ENCODE assay signal across 2 cellular contexts in the genomic region with DNA sequence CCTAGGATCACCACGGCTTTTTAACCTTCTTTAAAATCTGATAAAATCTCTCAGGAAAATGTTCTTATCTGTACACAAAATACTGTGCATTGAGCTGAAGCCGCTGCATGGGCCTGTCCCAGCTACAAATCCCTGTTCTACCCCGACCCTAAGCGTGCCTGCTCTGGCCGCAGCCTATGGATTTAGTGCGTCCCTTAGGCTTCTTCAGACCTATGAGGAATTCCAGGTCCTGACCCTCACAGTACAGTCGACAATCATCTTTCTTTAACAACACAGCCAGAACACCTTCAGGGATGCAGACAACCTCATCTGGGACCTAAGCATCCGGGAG.
TF ChIP-seq lines count a peak whose summit lies in the region.

No MANE protein-coding gene starts in this region.

TF ChIP-seq in GM23338, 12 proteins besides CTCF, POLR2A, EP300 and RAD21 (continues in another document):
- TF ChIP-seq, protein P1, sequence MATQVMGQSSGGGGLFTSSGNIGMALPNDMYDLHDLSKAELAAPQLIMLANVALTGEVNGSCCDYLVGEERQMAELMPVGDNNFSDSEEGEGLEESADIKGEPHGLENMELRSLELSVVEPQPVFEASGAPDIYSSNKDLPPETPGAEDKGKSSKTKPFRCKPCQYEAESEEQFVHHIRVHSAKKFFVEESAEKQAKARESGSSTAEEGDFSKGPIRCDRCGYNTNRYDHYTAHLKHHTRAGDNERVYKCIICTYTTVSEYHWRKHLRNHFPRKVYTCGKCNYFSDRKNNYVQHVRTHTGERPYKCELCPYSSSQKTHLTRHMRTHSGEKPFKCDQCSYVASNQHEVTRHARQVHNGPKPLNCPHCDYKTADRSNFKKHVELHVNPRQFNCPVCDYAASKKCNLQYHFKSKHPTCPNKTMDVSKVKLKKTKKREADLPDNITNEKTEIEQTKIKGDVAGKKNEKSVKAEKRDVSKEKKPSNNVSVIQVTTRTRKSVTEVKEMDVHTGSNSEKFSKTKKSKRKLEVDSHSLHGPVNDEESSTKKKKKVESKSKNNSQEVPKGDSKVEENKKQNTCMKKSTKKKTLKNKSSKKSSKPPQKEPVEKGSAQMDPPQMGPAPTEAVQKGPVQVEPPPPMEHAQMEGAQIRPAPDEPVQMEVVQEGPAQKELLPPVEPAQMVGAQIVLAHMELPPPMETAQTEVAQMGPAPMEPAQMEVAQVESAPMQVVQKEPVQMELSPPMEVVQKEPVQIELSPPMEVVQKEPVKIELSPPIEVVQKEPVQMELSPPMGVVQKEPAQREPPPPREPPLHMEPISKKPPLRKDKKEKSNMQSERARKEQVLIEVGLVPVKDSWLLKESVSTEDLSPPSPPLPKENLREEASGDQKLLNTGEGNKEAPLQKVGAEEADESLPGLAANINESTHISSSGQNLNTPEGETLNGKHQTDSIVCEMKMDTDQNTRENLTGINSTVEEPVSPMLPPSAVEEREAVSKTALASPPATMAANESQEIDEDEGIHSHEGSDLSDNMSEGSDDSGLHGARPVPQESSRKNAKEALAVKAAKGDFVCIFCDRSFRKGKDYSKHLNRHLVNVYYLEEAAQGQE (IDR thresholded peaks at IDR 0.05; ENCODE audit: unreplicated experiment) = no peak
- TF ChIP-seq JUNB (IDR thresholded peaks at IDR 0.05; ENCODE audit: unreplicated experiment) (no peak), CREB1 (CRISPR knock-in tag; IDR thresholded peaks at IDR 0.05; ENCODE audit: low read depth) (no peak), POLR2AphosphoS5 (IDR thresholded peaks at IDR 0.05; ENCODE audit: low read depth) (no peak), EZH2 (IDR thresholded peaks at IDR 0.05; ENCODE audit: low read depth, unreplicated experiment) (no peak), ZNF114 (CRISPR knock-in tag; IDR thresholded peaks at IDR 0.05) (no peak), EZH2phosphoT487 (IDR thresholded peaks at IDR 0.05; ENCODE audit: unreplicated experiment) (no peak), STAT1 (IDR thresholded peaks at IDR 0.05; ENCODE audit: unreplicated experiment) (no peak), NANOG (IDR thresholded peaks at IDR 0.05; ENCODE audit: borderline replicate concordance) (no peak)
- TF ChIP-seq, protein P2, sequence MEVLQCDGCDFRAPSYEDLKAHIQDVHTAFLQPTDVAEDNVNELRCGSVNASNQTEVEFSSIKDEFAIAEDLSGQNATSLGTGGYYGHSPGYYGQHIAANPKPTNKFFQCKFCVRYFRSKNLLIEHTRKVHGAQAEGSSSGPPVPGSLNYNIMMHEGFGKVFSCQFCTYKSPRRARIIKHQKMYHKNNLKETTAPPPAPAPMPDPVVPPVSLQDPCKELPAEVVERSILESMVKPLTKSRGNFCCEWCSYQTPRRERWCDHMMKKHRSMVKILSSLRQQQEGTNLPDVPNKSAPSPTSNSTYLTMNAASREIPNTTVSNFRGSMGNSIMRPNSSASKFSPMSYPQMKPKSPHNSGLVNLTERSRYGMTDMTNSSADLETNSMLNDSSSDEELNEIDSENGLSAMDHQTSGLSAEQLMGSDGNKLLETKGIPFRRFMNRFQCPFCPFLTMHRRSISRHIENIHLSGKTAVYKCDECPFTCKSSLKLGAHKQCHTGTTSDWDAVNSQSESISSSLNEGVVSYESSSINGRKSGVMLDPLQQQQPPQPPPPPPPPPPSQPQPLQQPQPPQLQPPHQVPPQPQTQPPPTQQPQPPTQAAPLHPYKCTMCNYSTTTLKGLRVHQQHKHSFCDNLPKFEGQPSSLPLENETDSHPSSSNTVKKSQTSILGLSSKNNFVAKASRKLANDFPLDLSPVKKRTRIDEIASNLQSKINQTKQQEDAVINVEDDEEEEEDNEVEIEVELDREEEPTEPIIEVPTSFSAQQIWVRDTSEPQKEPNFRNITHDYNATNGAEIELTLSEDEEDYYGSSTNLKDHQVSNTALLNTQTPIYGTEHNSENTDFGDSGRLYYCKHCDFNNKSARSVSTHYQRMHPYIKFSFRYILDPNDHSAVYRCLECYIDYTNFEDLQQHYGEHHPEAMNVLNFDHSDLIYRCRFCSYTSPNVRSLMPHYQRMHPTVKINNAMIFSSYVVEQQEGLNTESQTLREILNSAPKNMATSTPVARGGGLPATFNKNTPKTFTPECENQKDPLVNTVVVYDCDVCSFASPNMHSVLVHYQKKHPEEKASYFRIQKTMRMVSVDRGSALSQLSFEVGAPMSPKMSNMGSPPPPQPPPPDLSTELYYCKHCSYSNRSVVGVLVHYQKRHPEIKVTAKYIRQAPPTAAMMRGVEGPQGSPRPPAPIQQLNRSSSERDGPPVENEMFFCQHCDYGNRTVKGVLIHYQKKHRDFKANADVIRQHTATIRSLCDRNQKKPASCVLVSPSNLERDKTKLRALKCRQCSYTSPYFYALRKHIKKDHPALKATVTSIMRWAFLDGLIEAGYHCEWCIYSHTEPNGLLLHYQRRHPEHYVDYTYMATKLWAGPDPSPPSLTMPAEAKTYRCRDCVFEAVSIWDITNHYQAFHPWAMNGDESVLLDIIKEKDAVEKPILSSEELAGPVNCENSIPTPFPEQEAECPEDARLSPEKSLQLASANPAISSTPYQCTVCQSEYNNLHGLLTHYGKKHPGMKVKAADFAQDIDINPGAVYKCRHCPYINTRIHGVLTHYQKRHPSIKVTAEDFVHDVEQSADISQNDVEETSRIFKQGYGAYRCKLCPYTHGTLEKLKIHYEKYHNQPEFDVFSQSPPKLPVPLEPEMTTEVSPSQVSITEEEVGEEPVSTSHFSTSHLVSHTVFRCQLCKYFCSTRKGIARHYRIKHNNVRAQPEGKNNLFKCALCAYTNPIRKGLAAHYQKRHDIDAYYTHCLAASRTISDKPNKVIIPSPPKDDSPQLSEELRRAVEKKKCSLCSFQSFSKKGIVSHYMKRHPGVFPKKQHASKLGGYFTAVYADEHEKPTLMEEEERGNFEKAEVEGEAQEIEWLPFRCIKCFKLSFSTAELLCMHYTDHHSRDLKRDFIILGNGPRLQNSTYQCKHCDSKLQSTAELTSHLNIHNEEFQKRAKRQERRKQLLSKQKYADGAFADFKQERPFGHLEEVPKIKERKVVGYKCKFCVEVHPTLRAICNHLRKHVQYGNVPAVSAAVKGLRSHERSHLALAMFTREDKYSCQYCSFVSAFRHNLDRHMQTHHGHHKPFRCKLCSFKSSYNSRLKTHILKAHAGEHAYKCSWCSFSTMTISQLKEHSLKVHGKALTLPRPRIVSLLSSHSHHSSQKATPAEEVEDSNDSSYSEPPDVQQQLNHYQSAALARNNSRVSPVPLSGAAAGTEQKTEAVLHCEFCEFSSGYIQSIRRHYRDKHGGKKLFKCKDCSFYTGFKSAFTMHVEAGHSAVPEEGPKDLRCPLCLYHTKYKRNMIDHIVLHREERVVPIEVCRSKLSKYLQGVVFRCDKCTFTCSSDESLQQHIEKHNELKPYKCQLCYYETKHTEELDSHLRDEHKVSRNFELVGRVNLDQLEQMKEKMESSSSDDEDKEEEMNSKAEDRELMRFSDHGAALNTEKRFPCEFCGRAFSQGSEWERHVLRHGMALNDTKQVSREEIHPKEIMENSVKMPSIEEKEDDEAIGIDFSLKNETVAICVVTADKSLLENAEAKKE (CRISPR knock-in tag; IDR thresholded peaks at IDR 0.05) = no peak
- TF ChIP-seq, protein P3, sequence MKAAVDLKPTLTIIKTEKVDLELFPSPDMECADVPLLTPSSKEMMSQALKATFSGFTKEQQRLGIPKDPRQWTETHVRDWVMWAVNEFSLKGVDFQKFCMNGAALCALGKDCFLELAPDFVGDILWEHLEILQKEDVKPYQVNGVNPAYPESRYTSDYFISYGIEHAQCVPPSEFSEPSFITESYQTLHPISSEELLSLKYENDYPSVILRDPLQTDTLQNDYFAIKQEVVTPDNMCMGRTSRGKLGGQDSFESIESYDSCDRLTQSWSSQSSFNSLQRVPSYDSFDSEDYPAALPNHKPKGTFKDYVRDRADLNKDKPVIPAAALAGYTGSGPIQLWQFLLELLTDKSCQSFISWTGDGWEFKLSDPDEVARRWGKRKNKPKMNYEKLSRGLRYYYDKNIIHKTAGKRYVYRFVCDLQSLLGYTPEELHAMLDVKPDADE (IDR thresholded peaks at IDR 0.05) = no peak

TF ChIP-seq in WTC11, 78 proteins besides CTCF, POLR2A, EP300 and RAD21 (continued from another document):
- TF ChIP-seq, protein P4, sequence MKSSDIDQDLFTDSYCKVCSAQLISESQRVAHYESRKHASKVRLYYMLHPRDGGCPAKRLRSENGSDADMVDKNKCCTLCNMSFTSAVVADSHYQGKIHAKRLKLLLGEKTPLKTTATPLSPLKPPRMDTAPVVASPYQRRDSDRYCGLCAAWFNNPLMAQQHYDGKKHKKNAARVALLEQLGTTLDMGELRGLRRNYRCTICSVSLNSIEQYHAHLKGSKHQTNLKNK (CRISPR knock-in tag; IDR thresholded peaks at IDR 0.05) = no peak
- TF ChIP-seq JUN (CRISPR knock-in tag; IDR thresholded peaks at IDR 0.05) (no peak), TEAD1 (CRISPR knock-in tag; IDR thresholded peaks at IDR 0.05) (no peak), TEAD4 (CRISPR knock-in tag; IDR thresholded peaks at IDR 0.05) (no peak), CREM (CRISPR knock-in tag; IDR thresholded peaks at IDR 0.05) (no peak), ESRRA (CRISPR knock-in tag; IDR thresholded peaks at IDR 0.05; ENCODE audit: borderline replicate concordance) (no peak), RELA (CRISPR knock-in tag; IDR thresholded peaks at IDR 0.05; ENCODE audit: borderline replicate concordance) (no peak), ZNF423 (CRISPR knock-in tag; IDR thresholded peaks at IDR 0.05) (no peak), FOXK1 (CRISPR knock-in tag; IDR thresholded peaks at IDR 0.05) (no peak), TCF7 (CRISPR knock-in tag; IDR thresholded peaks at IDR 0.05; ENCODE audit: low read depth) (no peak)
- TF ChIP-seq, protein P5, sequence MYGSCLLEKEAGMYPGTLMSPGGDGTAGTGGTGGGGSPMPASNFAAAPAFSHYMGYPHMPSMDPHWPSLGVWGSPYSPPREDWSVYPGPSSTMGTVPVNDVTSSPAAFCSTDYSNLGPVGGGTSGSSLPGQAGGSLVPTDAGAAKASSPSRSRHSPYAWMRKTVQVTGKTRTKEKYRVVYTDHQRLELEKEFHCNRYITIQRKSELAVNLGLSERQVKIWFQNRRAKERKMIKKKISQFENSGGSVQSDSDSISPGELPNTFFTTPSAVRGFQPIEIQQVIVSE (CRISPR knock-in tag; IDR thresholded peaks at IDR 0.05; ENCODE audit: borderline replicate concordance) = no peak
- TF ChIP-seq, protein P6, sequence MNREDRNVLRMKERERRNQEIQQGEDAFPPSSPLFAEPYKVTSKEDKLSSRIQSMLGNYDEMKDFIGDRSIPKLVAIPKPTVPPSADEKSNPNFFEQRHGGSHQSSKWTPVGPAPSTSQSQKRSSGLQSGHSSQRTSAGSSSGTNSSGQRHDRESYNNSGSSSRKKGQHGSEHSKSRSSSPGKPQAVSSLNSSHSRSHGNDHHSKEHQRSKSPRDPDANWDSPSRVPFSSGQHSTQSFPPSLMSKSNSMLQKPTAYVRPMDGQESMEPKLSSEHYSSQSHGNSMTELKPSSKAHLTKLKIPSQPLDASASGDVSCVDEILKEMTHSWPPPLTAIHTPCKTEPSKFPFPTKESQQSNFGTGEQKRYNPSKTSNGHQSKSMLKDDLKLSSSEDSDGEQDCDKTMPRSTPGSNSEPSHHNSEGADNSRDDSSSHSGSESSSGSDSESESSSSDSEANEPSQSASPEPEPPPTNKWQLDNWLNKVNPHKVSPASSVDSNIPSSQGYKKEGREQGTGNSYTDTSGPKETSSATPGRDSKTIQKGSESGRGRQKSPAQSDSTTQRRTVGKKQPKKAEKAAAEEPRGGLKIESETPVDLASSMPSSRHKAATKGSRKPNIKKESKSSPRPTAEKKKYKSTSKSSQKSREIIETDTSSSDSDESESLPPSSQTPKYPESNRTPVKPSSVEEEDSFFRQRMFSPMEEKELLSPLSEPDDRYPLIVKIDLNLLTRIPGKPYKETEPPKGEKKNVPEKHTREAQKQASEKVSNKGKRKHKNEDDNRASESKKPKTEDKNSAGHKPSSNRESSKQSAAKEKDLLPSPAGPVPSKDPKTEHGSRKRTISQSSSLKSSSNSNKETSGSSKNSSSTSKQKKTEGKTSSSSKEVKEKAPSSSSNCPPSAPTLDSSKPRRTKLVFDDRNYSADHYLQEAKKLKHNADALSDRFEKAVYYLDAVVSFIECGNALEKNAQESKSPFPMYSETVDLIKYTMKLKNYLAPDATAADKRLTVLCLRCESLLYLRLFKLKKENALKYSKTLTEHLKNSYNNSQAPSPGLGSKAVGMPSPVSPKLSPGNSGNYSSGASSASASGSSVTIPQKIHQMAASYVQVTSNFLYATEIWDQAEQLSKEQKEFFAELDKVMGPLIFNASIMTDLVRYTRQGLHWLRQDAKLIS (CRISPR knock-in tag; IDR thresholded peaks at IDR 0.05; ENCODE audit: borderline replicate concordance) = no peak
